ENCODE assay signal across 23 cellular contexts in the genomic region with DNA sequence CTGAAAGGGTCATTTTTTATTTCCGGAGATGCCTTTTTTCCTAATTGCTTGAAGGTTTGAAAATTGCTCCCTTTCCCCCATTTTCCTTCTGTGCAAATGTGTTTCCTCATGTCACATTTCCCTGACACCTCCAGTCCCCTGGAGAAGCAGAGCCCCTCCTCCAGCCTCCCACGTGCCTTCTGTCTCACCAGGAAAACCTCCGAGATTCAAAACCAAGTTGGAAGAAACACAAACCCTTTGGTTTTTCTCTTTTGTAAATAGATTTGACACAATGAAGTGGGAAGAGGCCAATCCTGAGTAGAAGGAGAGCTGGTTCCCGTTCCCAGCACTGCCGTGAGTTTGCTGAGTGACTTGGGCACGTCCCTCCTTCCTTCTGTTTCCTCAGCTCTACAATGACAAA.
"Had no signal": no experiment of that assay in that cellular context is flagged by ENCODE, and none has a peak within 500 bp of the region (broad histone marks: within the 10 kb centered on the region; RNA-seq: fewer than 3 reads in every experiment).

No MANE protein-coding gene starts in this region.

- H3K4me3 Mint-ChIP-seq: activated naive CD8-positive, alpha-beta T cell treated with anti-CD3 and anti-CD28 coated beads for 36 hours; stimulated activated memory B cell treated with anti-CD40 and anti-IgM and Interleukin-4, amounts not matched to agents 10 μg/mL and 1 μg/mL and 100 μg/mL, for 72 hours; type B pancreatic cell; WTC11 had no signal

- H3K27me3 ChIP-seq: hepatocyte, ovary, right lobe of liver, SJCRH30 had no signal

- H3K27me3 Mint-ChIP-seq: type B pancreatic cell had no signal

- H3K4me1 ChIP-seq: right lobe of liver, stomach had no signal

- H3K27ac ChIP-seq: hepatocyte, right lobe of liver, SJCRH30, stomach, thoracic aorta had no signal

- H3K9me3 ChIP-seq: ovary, right lobe of liver, SJCRH30, stomach, thoracic aorta had no signal

- H3K27ac Mint-ChIP-seq: activated naive CD8-positive, alpha-beta T cell treated with anti-CD3 and anti-CD28 coated beads for 36 hours; stimulated activated memory B cell treated with anti-CD40 and anti-IgM and Interleukin-4, amounts not matched to agents 10 μg/mL and 1 μg/mL and 100 μg/mL, for 72 hours; type B pancreatic cell; WTC11 had no signal

- H3K79me2 ChIP-seq: hepatocyte had no signal

- DNase-seq: activated gamma-delta T cell treated with Interleukin-2 at 50 U/mL for 16 hours; activated naive CD8-positive, alpha-beta T cell treated with anti-CD3 and anti-CD28 coated beads for 36 hours; activated T-cell treated with anti-CD3 and anti-CD28 coated beads, Interleukin-2, amount 50 U/mL, for 1 hour; amniotic stem cell; dermis blood vessel endothelial cell; effector memory CD4-positive, alpha-beta T cell; foreskin melanocyte; left ventricle myocardium superior; mammary epithelial cell; midbrain; right lobe of liver; SJCRH30; stimulated activated CD4-positive, alpha-beta T cell treated with anti-CD3 and anti-CD28 coated beads, Interleukin-15, amount 100 ng/mL, for 24 hours; stomach; T-helper 1 cell; T-helper 9 cell had no signal

- H2AFZ ChIP-seq: hepatocyte had no signal

- H3K36me3 Mint-ChIP-seq: activated naive CD8-positive, alpha-beta T cell treated with anti-CD3 and anti-CD28 coated beads for 36 hours; stimulated activated memory B cell treated with anti-CD40 and anti-IgM and Interleukin-4, amounts not matched to agents 10 μg/mL and 1 μg/mL and 100 μg/mL, for 72 hours; type B pancreatic cell; WTC11 had no signal

- H3K9me3 Mint-ChIP-seq: activated naive CD8-positive, alpha-beta T cell treated with anti-CD3 and anti-CD28 coated beads for 36 hours; stimulated activated memory B cell treated with anti-CD40 and anti-IgM and Interleukin-4, amounts not matched to agents 10 μg/mL and 1 μg/mL and 100 μg/mL, for 72 hours; type B pancreatic cell; WTC11 had no signal

- H3K4me1 Mint-ChIP-seq: activated naive CD8-positive, alpha-beta T cell treated with anti-CD3 and anti-CD28 coated beads for 36 hours; stimulated activated memory B cell treated with anti-CD40 and anti-IgM and Interleukin-4, amounts not matched to agents 10 μg/mL and 1 μg/mL and 100 μg/mL, for 72 hours had no signal

- H3K36me3 ChIP-seq: ovary, right lobe of liver, SJCRH30, stomach, thoracic aorta had no signal

- H3K4me2 ChIP-seq: hepatocyte had no signal

- H3K4me3 ChIP-seq: hepatocyte, ovary, right lobe of liver, SJCRH30, skin epidermis, stomach, thoracic aorta had no signal
